ENCODE assay signal across 9 cellular contexts in genomic region chr1:27367160-27367650, GRCh38. TPM values are rescaled to one million over a fixed set of nuclear protein-coding genes. Genes with fewer than 3 reads are reported as not detected.
DNase-seq lines count a peak whose midpoint lies in the region; ATAC-seq and TF ChIP-seq lines count a peak whose summit lies in the region.
"Had no signal": no experiment of that assay in that cellular context is flagged by ENCODE, and none has a peak within 500 bp of the region (broad histone marks: within the 10 kb centered on the region; RNA-seq: fewer than 3 reads in every experiment).

No MANE protein-coding gene starts in this region.

- no peak for DNase-seq in AG04449 (ENCODE audit: low read depth, low spot score)
- no peak for DNase-seq in NB4 (ENCODE audit: low read depth)
- no peak for DNase-seq in dorsolateral prefrontal cortex
- no peak for DNase-seq in naive thymus-derived CD8-positive, alpha-beta T cell
- no peak for DNase-seq in NCI-H146 treated with DMSO at 0.1 percent for 48 hours (lab: John Stamatoyannopoulos, UW; ENCODE audit: unreplicated experiment)
- DNase-seq in stimulated activated CD4-positive, alpha-beta T cell treated with anti-CD3 and anti-CD28 coated beads, Interleukin-4, amount 100 ng/mL, for 1 hour, result no peak
- DNase-seq in NCI-H526 (lab: John Stamatoyannopoulos, UW), result no peak

- TF ChIP-seq POLR2A in NB4 (IDR thresholded peaks at IDR 0.05; ENCODE audit: extremely low read depth, insufficient read length), result no peak

- TF ChIP-seq CTCF in AG04449 (IDR thresholded peaks at IDR 0.05; ENCODE audit: insufficient read depth, low read length, missing control alignments), result no peak
- TF ChIP-seq CTCF in NB4 (IDR thresholded peaks at IDR 0.05; ENCODE audit: low read depth, low read length), result no peak
- TF ChIP-seq CTCF in dorsolateral prefrontal cortex (IDR thresholded peaks at IDR 0.05 in 54 of 56, conservative IDR thresholded peaks at IDR 0.05 in 2 of 56; ENCODE audit: low read depth in 1 of 56, partially characterized antibody in 56 of 56), result no peak

- H3K27ac ChIP-seq in dorsolateral prefrontal cortex, result peak overlapping the region in 57 of 59 donors; percentile 7 to 97 (median 81)
- H3K27ac ChIP-seq: HL-60 had no signal

- peaks cover 14 to 50% (median 41%) of the 10 kb centered on the region in 4 donors for H3K4me1 Mint-ChIP-seq in naive thymus-derived CD8-positive, alpha-beta T cell

- H3K4me3 ChIP-seq in AG04449 (ENCODE audit: low read depth, low read length) (peak overlapping the region; percentile 63), NB4 (ENCODE audit: low read depth, low read length) (peak overlapping the region; percentile 81), dorsolateral prefrontal cortex (peak overlapping the region in 54 of 59 donors; percentile 38 to 85 (median 70))

- no peaks in the 10 kb centered on the region for H3K9me3 Mint-ChIP-seq in naive thymus-derived CD8-positive, alpha-beta T cell

- H3K4me3 Mint-ChIP-seq in naive thymus-derived CD8-positive, alpha-beta T cell, result peak overlapping the region; percentile 68 to 86 (median 81)

- no peaks in the 10 kb centered on the region for H3K27me3 ChIP-seq in dorsolateral prefrontal cortex

- POLR2A ChIA-PET in AG04449 (lab: Yijun Ruan, JAX), result interaction anchor here (2.0 to 2.3 kb wide), 2 partner anchors 18 to 68 kb away, joined by 9 to 31 read pairs; no protein-coding TSS in a partner anchor
- POLR2A ChIA-PET in naive thymus-derived CD8-positive, alpha-beta T cell (lab: Charles Lee), result interaction anchor here (1.2 to 3.2 kb wide), 3 partner anchors 10 to 21 kb away, joined by 5 to 31 read pairs (median 8); no protein-coding TSS in a partner anchor

- intact Hi-C loops in dorsolateral prefrontal cortex (cut with DNase I), result no loop called here

- no peaks in the 10 kb centered on the region for H3K36me3 Mint-ChIP-seq in naive thymus-derived CD8-positive, alpha-beta T cell

- ATAC-seq in naive thymus-derived CD8-positive, alpha-beta T cell, result no peak
- no peak for ATAC-seq in GM18907 (IDR thresholded peaks at IDR 0.05; ENCODE audit: unreplicated experiment)

- H3K27ac Mint-ChIP-seq in naive thymus-derived CD8-positive, alpha-beta T cell, result peak overlapping the region in 5 of 10 donors; percentile 6 to 87 (median 42)

- H3K27me3 Mint-ChIP-seq in naive thymus-derived CD8-positive, alpha-beta T cell, result no peaks in the 10 kb centered on the region

- CTCF ChIA-PET in AG04449 (lab: Yijun Ruan, JAX), result interaction anchor here (0.8 to 10.4 kb wide), 29 partner anchors 8 to 321 kb away, joined by 3 to 187 read pairs (median 7); partner anchors contain the start of genes CD164L2, FCN3, GPR3 and SYTL1

RNA-seq across cellular contexts. Expression of gene MAP3K6, which starts 0.4 kb away (rescaled TPM):
- total RNA-seq in dorsolateral prefrontal cortex, result 10 to 100 TPM in 116 of 120 experiments, 1 to 10 TPM in 4; 8.7 to 37.4 (median 18.7) TPM
- 10 to 100 TPM; 10.1 to 11.6 TPM for total RNA-seq in naive thymus-derived CD8-positive, alpha-beta T cell
- 1 to 10 TPM; 1.7 to 6.0 (median 3.0) TPM for polyA plus RNA-seq in naive thymus-derived CD8-positive, alpha-beta T cell

RNA-seq across cellular contexts. Expression of gene FCN3, which starts 7.4 kb away (rescaled TPM):
- total RNA-seq in dorsolateral prefrontal cortex, result 1 to 10 TPM in 17 of 120 experiments, under 1 TPM in 38, not detected in 65; 0.38 to 2.3 (median 0.74) TPM
- not detected for total RNA-seq in naive thymus-derived CD8-positive, alpha-beta T cell
- polyA plus RNA-seq in naive thymus-derived CD8-positive, alpha-beta T cell, result not detected

RNA-seq across cellular contexts. Expression of gene CD164L2, which starts 15.9 kb away (rescaled TPM):
- total RNA-seq in dorsolateral prefrontal cortex, result 1 to 10 TPM in 5 of 120 experiments, under 1 TPM in 30, not detected in 85; 0.24 to 1.6 (median 0.59) TPM
- total RNA-seq in naive thymus-derived CD8-positive, alpha-beta T cell, result not detected
- polyA plus RNA-seq in naive thymus-derived CD8-positive, alpha-beta T cell, result under 1 TPM in 1 of 3 donors, not detected in 2; 0.17 TPM

RNA-seq across cellular contexts. Expression of gene GPR3, which starts 25.2 kb away (rescaled TPM):
- 10 to 100 TPM in 1 of 120 experiments, 1 to 10 TPM in 106, under 1 TPM in 13; 0.29 to 10.1 (median 2.2) TPM for total RNA-seq in dorsolateral prefrontal cortex
- not detected for total RNA-seq in naive thymus-derived CD8-positive, alpha-beta T cell
- under 1 TPM in 2 of 3 donors, not detected in 1; 0.10 to 0.28 TPM for polyA plus RNA-seq in naive thymus-derived CD8-positive, alpha-beta T cell

RNA-seq across cellular contexts. Expression of gene SYTL1, which starts 25.4 kb away (rescaled TPM):
- 1 to 10 TPM in 98 of 120 experiments, under 1 TPM in 22; 0.37 to 5.3 (median 2.2) TPM for total RNA-seq in dorsolateral prefrontal cortex
- total RNA-seq in naive thymus-derived CD8-positive, alpha-beta T cell, result 100 to 1,000 TPM; 125 to 135 TPM
- polyA plus RNA-seq in naive thymus-derived CD8-positive, alpha-beta T cell, result 10 to 100 TPM; 74.4 to 92.3 (median 91.9) TPM
